ENCODE assay signal across 1 cellular context in the genomic region with DNA sequence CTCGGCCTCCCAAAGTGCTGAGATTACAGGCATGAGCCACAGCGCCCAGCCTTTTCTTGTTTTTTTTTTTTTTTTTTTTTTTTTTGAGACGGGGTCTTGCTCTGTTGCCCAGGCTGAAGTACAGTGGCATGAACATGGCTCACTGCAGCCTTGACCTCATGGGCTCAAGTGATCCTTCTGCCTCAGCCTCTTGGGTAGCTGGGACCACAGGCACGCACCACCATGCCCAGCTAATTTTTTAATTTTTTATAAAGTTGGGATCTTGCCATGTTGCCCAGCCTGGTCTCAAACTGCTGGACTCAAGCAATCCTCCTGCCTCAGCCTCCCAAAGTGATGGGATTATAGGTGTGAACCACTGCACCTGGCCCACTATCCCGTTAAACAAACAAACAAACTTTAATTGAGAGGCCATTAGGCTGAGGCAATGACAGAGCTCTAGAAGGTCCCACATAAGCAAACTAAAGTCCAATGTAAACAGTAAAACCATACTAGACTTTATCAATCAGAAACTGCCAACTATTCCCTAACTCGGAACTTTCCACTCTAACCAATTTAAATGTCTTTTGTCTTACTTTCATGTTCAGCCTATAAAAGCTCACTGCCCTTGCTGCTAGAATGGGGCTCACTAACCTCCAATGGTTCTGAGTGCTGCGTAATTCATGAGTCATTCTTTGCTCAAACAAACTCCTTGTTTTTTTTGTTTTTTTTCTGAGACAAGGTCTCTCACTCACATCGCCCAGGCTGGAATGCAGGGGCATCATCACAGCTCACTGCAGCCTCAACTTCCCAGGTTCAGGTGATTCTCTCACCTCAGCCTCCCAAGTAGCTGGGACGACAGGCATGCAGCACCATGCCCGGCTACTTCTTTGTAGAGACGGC.
A peak's percentile ranks its signal among the peaks of the same experiment; 100 is the strongest.
TF ChIP-seq lines count a peak whose summit lies in the region.

No MANE protein-coding gene starts in this region.

TF ChIP-seq in SK-N-SH, 30 proteins besides CTCF, POLR2A, EP300 and RAD21 (continued from another document):
- TF ChIP-seq FOSL2 (IDR thresholded peaks at IDR 0.05; ENCODE audit: borderline replicate concordance, low read depth) (peak; percentile 79), TAF1 (IDR thresholded peaks at IDR 0.05; ENCODE audit: borderline replicate concordance, low read depth, low read length) (no peak), GABPA (IDR thresholded peaks at IDR 0.05; ENCODE audit: low read depth) (no peak), POLR2AphosphoS5 (IDR thresholded peaks at IDR 0.05; ENCODE audit: low read depth, low read length) (no peak), RCOR1 (IDR thresholded peaks at IDR 0.05; ENCODE audit: low read length) (no peak), FOXJ3 (CRISPR knock-in tag; IDR thresholded peaks at IDR 0.05) (no peak)
- TF ChIP-seq, protein P1, sequence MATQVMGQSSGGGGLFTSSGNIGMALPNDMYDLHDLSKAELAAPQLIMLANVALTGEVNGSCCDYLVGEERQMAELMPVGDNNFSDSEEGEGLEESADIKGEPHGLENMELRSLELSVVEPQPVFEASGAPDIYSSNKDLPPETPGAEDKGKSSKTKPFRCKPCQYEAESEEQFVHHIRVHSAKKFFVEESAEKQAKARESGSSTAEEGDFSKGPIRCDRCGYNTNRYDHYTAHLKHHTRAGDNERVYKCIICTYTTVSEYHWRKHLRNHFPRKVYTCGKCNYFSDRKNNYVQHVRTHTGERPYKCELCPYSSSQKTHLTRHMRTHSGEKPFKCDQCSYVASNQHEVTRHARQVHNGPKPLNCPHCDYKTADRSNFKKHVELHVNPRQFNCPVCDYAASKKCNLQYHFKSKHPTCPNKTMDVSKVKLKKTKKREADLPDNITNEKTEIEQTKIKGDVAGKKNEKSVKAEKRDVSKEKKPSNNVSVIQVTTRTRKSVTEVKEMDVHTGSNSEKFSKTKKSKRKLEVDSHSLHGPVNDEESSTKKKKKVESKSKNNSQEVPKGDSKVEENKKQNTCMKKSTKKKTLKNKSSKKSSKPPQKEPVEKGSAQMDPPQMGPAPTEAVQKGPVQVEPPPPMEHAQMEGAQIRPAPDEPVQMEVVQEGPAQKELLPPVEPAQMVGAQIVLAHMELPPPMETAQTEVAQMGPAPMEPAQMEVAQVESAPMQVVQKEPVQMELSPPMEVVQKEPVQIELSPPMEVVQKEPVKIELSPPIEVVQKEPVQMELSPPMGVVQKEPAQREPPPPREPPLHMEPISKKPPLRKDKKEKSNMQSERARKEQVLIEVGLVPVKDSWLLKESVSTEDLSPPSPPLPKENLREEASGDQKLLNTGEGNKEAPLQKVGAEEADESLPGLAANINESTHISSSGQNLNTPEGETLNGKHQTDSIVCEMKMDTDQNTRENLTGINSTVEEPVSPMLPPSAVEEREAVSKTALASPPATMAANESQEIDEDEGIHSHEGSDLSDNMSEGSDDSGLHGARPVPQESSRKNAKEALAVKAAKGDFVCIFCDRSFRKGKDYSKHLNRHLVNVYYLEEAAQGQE (IDR thresholded peaks at IDR 0.05; ENCODE audit: low read depth, low read length), result no peak
